ENCODE assay signal across 1 cellular context in genomic region chr2:238391042-238391441, GRCh38.
TF ChIP-seq lines count a peak whose summit lies in the region.

No MANE protein-coding gene starts in this region.

TF ChIP-seq in IMR-90, 13 proteins besides CTCF, POLR2A, EP300 and RAD21 (continued from another document):
- TF ChIP-seq MAFK (IDR thresholded peaks at IDR 0.05; ENCODE audit: low read depth, low read length): no peak
- TF ChIP-seq BHLHE40 (IDR thresholded peaks at IDR 0.05; ENCODE audit: low read depth, low read length): no peak
- no peak for TF ChIP-seq ELK1 (IDR thresholded peaks at IDR 0.05; ENCODE audit: borderline replicate concordance, low read depth, low read length)
- no peak for TF ChIP-seq CHD1 (IDR thresholded peaks at IDR 0.05; ENCODE audit: low read depth, low read length)
- no peak for TF ChIP-seq SMC3 (IDR thresholded peaks at IDR 0.05; ENCODE audit: low read depth, low read length)
- TF ChIP-seq NFE2L2 (IDR thresholded peaks at IDR 0.05; ENCODE audit: low read depth, low read length): no peak
- TF ChIP-seq MXI1 (IDR thresholded peaks at IDR 0.05; ENCODE audit: borderline replicate concordance, low read depth, low read length): no peak
- no peak for TF ChIP-seq USF2 (IDR thresholded peaks at IDR 0.05; ENCODE audit: low read depth, low read length)
- TF ChIP-seq FOS (IDR thresholded peaks at IDR 0.05; ENCODE audit: low read depth, low read length): no peak
